ENCODE assay signal across 15 cellular contexts in genomic region chr22:48250286-48250895, GRCh38.
A peak's percentile ranks its signal among the peaks of the same experiment; 100 is the strongest.
DNase-seq lines count a peak whose midpoint lies in the region; ATAC-seq and TF ChIP-seq lines count a peak whose summit lies in the region.
"Had no signal": no experiment of that assay in that cellular context is flagged by ENCODE, and none has a peak within 500 bp of the region (broad histone marks: within the 10 kb centered on the region; RNA-seq: fewer than 3 reads in every experiment).

No MANE protein-coding gene starts in this region.

- no peak for TF ChIP-seq CTCF in CD14-positive monocyte (IDR thresholded peaks at IDR 0.05)
- no peak for TF ChIP-seq CTCF in CD8-positive, alpha-beta T cell (IDR thresholded peaks at IDR 0.05)

- H2BK12ac ChIP-seq in neuronal stem cell (ENCODE audit: low read length), result peak overlapping the region; percentile 67

- no peaks in the 10 kb centered on the region for H3K36me3 ChIP-seq in SK-N-MC (ENCODE audit: insufficient read depth, low read length)
- H3K36me3 ChIP-seq in neuronal stem cell (replicated peaks in 1 of 2; ENCODE audit: control insufficient read depth in 2 of 2, insufficient read depth in 2 of 2, low read length in 2 of 2), result no peaks in the 10 kb centered on the region
- H3K36me3 ChIP-seq in CD8-positive, alpha-beta T cell (ENCODE audit: insufficient read depth, low read length), result no peaks in the 10 kb centered on the region

- H3K27me3 Mint-ChIP-seq in CD14-positive monocyte (ENCODE audit: low read depth in 3 of 3), result peaks cover 5 to 19% (median 12%) of the 10 kb centered on the region in 3 donors
- H3K27me3 Mint-ChIP-seq in CD8-positive, alpha-beta T cell (ENCODE audit: low read depth), result peaks cover 15% of the 10 kb centered on the region

- H3K4me3 ChIP-seq in SK-N-MC (peak overlapping the region; percentile 60), neuronal stem cell (ENCODE audit: low read length in 2 of 2) (no peak overlapping the region)
- no peak overlapping the region for H3K4me3 ChIP-seq in CD8-positive, alpha-beta T cell (ENCODE audit: low read depth, low read length)
- H3K4me3 ChIP-seq: A549, GM23248, K562 had no signal

- no peaks in the 10 kb centered on the region for H3K79me1 ChIP-seq in neuronal stem cell (ENCODE audit: low read depth, low read length)

- peak overlapping the region; percentile 76 for H2BK15ac ChIP-seq in neuronal stem cell (ENCODE audit: low read length)

- ATAC-seq in stimulated activated effector memory CD8-positive, alpha-beta T cell treated with anti-CD3 and anti-CD28 coated beads, Interleukin-12 subunit alpha, Interleukin-12 subunit beta, amount 100 ng/mL, for 72 hours, result peak; percentile 26
- ATAC-seq in CD8-positive, alpha-beta T cell, result no peak
- ATAC-seq in HG02571 (IDR thresholded peaks at IDR 0.05; ENCODE audit: unreplicated experiment), result no peak
- ATAC-seq: A549, K562 had no signal

- H3K23ac ChIP-seq in neuronal stem cell (ENCODE audit: low read depth, low read length, poor library complexity), result peak overlapping the region; percentile 26

- no peaks in the 10 kb centered on the region for H3K27me3 ChIP-seq in neuronal stem cell (ENCODE audit: control insufficient read depth in 3 of 3, insufficient read depth in 3 of 3, low read depth in 1 of 3, low read length in 3 of 3)
- no peaks in the 10 kb centered on the region for H3K27me3 ChIP-seq in CD8-positive, alpha-beta T cell (ENCODE audit: insufficient read depth, low read length)

- DNase-seq in CD14-positive monocyte (ENCODE audit: low spot score) (peak; percentile 45), SK-N-MC (ENCODE audit: low read depth, low spot score) (no peak), neuronal stem cell (ENCODE audit: low spot score) (no peak), HPDE6-E6E7 (ENCODE audit: extremely low spot score) (no peak)
- DNase-seq in stimulated activated effector memory CD8-positive, alpha-beta T cell treated with anti-CD3 and anti-CD28 coated beads, Interleukin-12 subunit alpha, Interleukin-12 subunit beta, amount 100 ng/mL, for 72 hours (ENCODE audit: low spot score in 2 of 2), result no peak
- DNase-seq in CD8-positive, alpha-beta T cell, result no peak
- DNase-seq: Calu3, DMS79 treated with DMSO at 0.1 percent for 48 hours, EL, GM23248, H7 had no signal

- no peak overlapping the region for H4K8ac ChIP-seq in neuronal stem cell (ENCODE audit: low read depth, low read length)

- H3K9ac ChIP-seq in SK-N-MC (ENCODE audit: insufficient read length), result peak overlapping the region; percentile 67
- H3K9ac ChIP-seq in neuronal stem cell (ENCODE audit: low read depth, low read length, poor library complexity), result no peak overlapping the region
- H3K9ac ChIP-seq: GM23248 had no signal

- POLR2A ChIA-PET in CD8-positive, alpha-beta T cell (lab: Charles Lee), result no interaction called here

- H3K9me3 ChIP-seq in SK-N-MC (ENCODE audit: low read depth, low read length) (no peaks in the 10 kb centered on the region), neuronal stem cell (replicated peaks in 1 of 2; ENCODE audit: control insufficient read depth in 2 of 2, insufficient read depth in 1 of 2, low read depth in 1 of 2, low read length in 2 of 2) (no peaks in the 10 kb centered on the region)
- H3K9me3 ChIP-seq in CD8-positive, alpha-beta T cell (ENCODE audit: low read length), result no peaks in the 10 kb centered on the region
- H3K9me3 ChIP-seq: A549 had no signal

- WGBS in neuronal stem cell (ENCODE audit: extremely low coverage in 2 of 2, insufficient read length in 2 of 2, insufficient replicate concordance in 1 of 2), 2 donors, result no CpG with 5 or more reads among the region's 16 CpGs

- CTCF ChIA-PET in CD8-positive, alpha-beta T cell (lab: Charles Lee), result no interaction called here

- no peak overlapping the region for H3K4me2 ChIP-seq in neuronal stem cell (ENCODE audit: insufficient read depth, low read length, poor library complexity, severe bottlenecking)
- H3K4me2 ChIP-seq: A549 had no signal

- H3K18ac ChIP-seq in neuronal stem cell (ENCODE audit: low read length), result peak overlapping the region; percentile 77

- no peak overlapping the region for H2BK5ac ChIP-seq in neuronal stem cell (ENCODE audit: low read length)

- no peaks in the 10 kb centered on the region for H3K9me3 Mint-ChIP-seq in CD14-positive monocyte
- H3K9me3 Mint-ChIP-seq in stimulated activated effector memory CD8-positive, alpha-beta T cell treated with anti-CD3 and anti-CD28 coated beads, Interleukin-12 subunit alpha, Interleukin-12 subunit beta, amount 100 ng/mL, for 72 hours, result no peaks in the 10 kb centered on the region
- no peaks in the 10 kb centered on the region for H3K9me3 Mint-ChIP-seq in CD8-positive, alpha-beta T cell

- no peaks in the 10 kb centered on the region for H3K36me3 Mint-ChIP-seq in CD14-positive monocyte
- H3K36me3 Mint-ChIP-seq in stimulated activated effector memory CD8-positive, alpha-beta T cell treated with anti-CD3 and anti-CD28 coated beads, Interleukin-12 subunit alpha, Interleukin-12 subunit beta, amount 100 ng/mL, for 72 hours, result no peaks in the 10 kb centered on the region
- H3K36me3 Mint-ChIP-seq in CD8-positive, alpha-beta T cell, result no peaks in the 10 kb centered on the region

- intact Hi-C loops in CD14-positive monocyte (cut with micrococcal nuclease), result no loop called here
- intact Hi-C loops in CD8-positive, alpha-beta T cell (cut with DNase I, micrococcal nuclease), result no loop called here

- H2AK5ac ChIP-seq in neuronal stem cell (ENCODE audit: low read depth, low read length), result peak overlapping the region; percentile 50

- no peak overlapping the region for H4K91ac ChIP-seq in neuronal stem cell (ENCODE audit: low read depth, low read length, poor library complexity)

- no peak overlapping the region for H3K14ac ChIP-seq in neuronal stem cell (ENCODE audit: low read length)

- H3K4me3 Mint-ChIP-seq in CD14-positive monocyte, result no peak overlapping the region
- no peak overlapping the region for H3K4me3 Mint-ChIP-seq in stimulated activated effector memory CD8-positive, alpha-beta T cell treated with anti-CD3 and anti-CD28 coated beads, Interleukin-12 subunit alpha, Interleukin-12 subunit beta, amount 100 ng/mL, for 72 hours
- H3K4me3 Mint-ChIP-seq in CD8-positive, alpha-beta T cell, result no peak overlapping the region

- no peak overlapping the region for H2BK120ac ChIP-seq in neuronal stem cell (ENCODE audit: low read depth, low read length)

- H2AFZ ChIP-seq in neuronal stem cell (ENCODE audit: low read length), result no peak overlapping the region
- H2AFZ ChIP-seq: GM23248 had no signal

- H3K27ac Mint-ChIP-seq in CD14-positive monocyte, result no peak overlapping the region
- no peak overlapping the region for H3K27ac Mint-ChIP-seq in stimulated activated effector memory CD8-positive, alpha-beta T cell treated with anti-CD3 and anti-CD28 coated beads, Interleukin-12 subunit alpha, Interleukin-12 subunit beta, amount 100 ng/mL, for 72 hours
- H3K27ac Mint-ChIP-seq in CD8-positive, alpha-beta T cell, result no peak overlapping the region

- H3K4me1 ChIP-seq in neuronal stem cell (ENCODE audit: control insufficient read depth in 2 of 2, insufficient read depth in 1 of 2, low read depth in 1 of 2, low read length in 2 of 2), result peaks cover 0 to 9% of the 10 kb centered on the region in 2 donors
- peaks cover 3% of the 10 kb centered on the region for H3K4me1 ChIP-seq in CD8-positive, alpha-beta T cell (ENCODE audit: insufficient read depth, low read length)

- H3K4me1 Mint-ChIP-seq in CD14-positive monocyte, result no peaks in the 10 kb centered on the region
- peaks cover under 1% of the 10 kb centered on the region for H3K4me1 Mint-ChIP-seq in stimulated activated effector memory CD8-positive, alpha-beta T cell treated with anti-CD3 and anti-CD28 coated beads, Interleukin-12 subunit alpha, Interleukin-12 subunit beta, amount 100 ng/mL, for 72 hours
- H3K4me1 Mint-ChIP-seq in CD8-positive, alpha-beta T cell (ENCODE audit: low read depth), result peaks cover 2% of the 10 kb centered on the region

- H3K27ac ChIP-seq in SK-N-MC (peak overlapping the region; percentile 99), neuronal stem cell (replicated peaks; ENCODE audit: low read length) (no peak overlapping the region)
- no peak overlapping the region for H3K27ac ChIP-seq in CD8-positive, alpha-beta T cell (ENCODE audit: low read depth, low read length)
- H3K27ac ChIP-seq: GM23248, HL-60 had no signal

- peak overlapping the region; percentile 56 for H3K4ac ChIP-seq in neuronal stem cell (ENCODE audit: low read length)
